ENCODE assay signal across 27 cellular contexts in genomic region chr5:145678255-145678654, GRCh38.
"Had no signal": no experiment of that assay in that cellular context is flagged by ENCODE, and none has a peak within 500 bp of the region (broad histone marks: within the 10 kb centered on the region; RNA-seq: fewer than 3 reads in every experiment).

No MANE protein-coding gene starts in this region.

- H3K27me3 ChIP-seq: MG63, Peyer's patch, SJSA1 had no signal

- H3K9me3 ChIP-seq: MG63, Peyer's patch, SJSA1, SK-N-SH had no signal

- H3K9ac ChIP-seq: KMS-11, SK-N-SH had no signal

- H3K4me3 ChIP-seq: MG63, Peyer's patch, SJSA1 had no signal

- H3K4me1 ChIP-seq: Peyer's patch, SJSA1 had no signal

- H3K27ac ChIP-seq: KMS-11, Peyer's patch, SJSA1 had no signal

- DNase-seq: Karpas-422, MG63, NCI-H1092, NCI-H1417 treated with DMSO at 0.1 percent for 48 hours, NCI-H1436 treated with DMSO at 0.1 percent for 48 hours, NCI-H187, NCI-H1930, NCI-H2029 treated with DMSO at 0.1 percent for 48 hours, NCI-H2081 treated with DMSO at 0.1 percent for 48 hours, NCI-H2107, NCI-H2171, NCI-H226, NCI-H446 treated with DMSO at 0.1 percent for 48 hours, NCI-H510A, NCI-H524, NCI-H526, NCI-H69, NCI-H748 treated with DMSO at 0.1 percent for 48 hours, NCI-H82, Peyer's patch, Right ventricle myocardium superior, RPMI8226, SHP77 treated with DMSO at 0.1 percent for 48 hours, SK-N-SH, SW 1271 had no signal

- H3K4me2 ChIP-seq: KMS-11, SK-N-SH had no signal

- H3K36me3 ChIP-seq: MG63, Peyer's patch, SJSA1 had no signal
